In genomic region chr15:98753726-98754125, GRCh38 we compare ENCODE assay signal across 13 cellular contexts.
DNase-seq lines count a peak whose midpoint lies in the region; ATAC-seq and TF ChIP-seq lines count a peak whose summit lies in the region.
"Had no signal": no experiment of that assay in that cellular context is flagged by ENCODE, and none has a peak within 500 bp of the region (broad histone marks: within the 10 kb centered on the region; RNA-seq: fewer than 3 reads in every experiment).

No MANE protein-coding gene starts in this region.

- TF ChIP-seq POLR2A in adrenal gland (IDR thresholded peaks at IDR 0.05), result no peak

- ATAC-seq in sciatic nerve, result peak; percentile 47
- ATAC-seq: CD8-positive, alpha-beta T cell; T-cell had no signal

- peak overlapping the region in 2 of 4 donors; percentile 1 to 41 for H3K4me3 ChIP-seq in adrenal gland
- peak overlapping the region; percentile 64 for H3K4me3 ChIP-seq in fibroblast of the aortic adventitia (ENCODE audit: low read depth, low read length)

- intact Hi-C loops in adrenal gland (cut with DNase I), result no loop called here
- intact Hi-C loops in sciatic nerve (cut with DNase I), result no loop called here

- H3K27me3 ChIP-seq in adrenal gland, result no peaks in the 10 kb centered on the region

- H3K4me1 ChIP-seq in adrenal gland (replicated peaks in 1 of 2), result peaks cover 16 to 52% of the 10 kb centered on the region in 2 donors
- H3K4me1 ChIP-seq: prostate gland had no signal

- 4 to 22% (median 20%) methylated on average over 1 of the region's 1 CpG for WGBS in adrenal gland, 4 donors

- DNase-seq in COLO829 (ENCODE audit: low spot score) (peak; percentile 33), adrenal gland (no peak), fibroblast of the aortic adventitia (ENCODE audit: low read depth) (peak; percentile 39), sciatic nerve (ENCODE audit: low spot score) (no peak), NCI-H2227 (lab: John Stamatoyannopoulos, UW; ENCODE audit: unreplicated experiment) (no peak), NCI-H748 (lab: John Stamatoyannopoulos, UW; ENCODE audit: unreplicated experiment) (no peak), AG08396 (ENCODE audit: low spot score) (no peak), NCI-H128 (lab: John Stamatoyannopoulos, UW; ENCODE audit: unreplicated experiment) (no peak)
- DNase-seq: activated CD8-positive, alpha-beta memory T cell treated with anti-CD3 and anti-CD28 coated beads, Interleukin-2, amount 50 U/mL, for 4 hours; CD8-positive, alpha-beta T cell; NCI-H524; T-cell had no signal

- H3K36me3 ChIP-seq in adrenal gland (replicated peaks in 1 of 2), result no peaks in the 10 kb centered on the region
- H3K36me3 ChIP-seq: prostate gland had no signal

- TF ChIP-seq CTCF in adrenal gland (IDR thresholded peaks at IDR 0.05) (no peak), fibroblast of the aortic adventitia (IDR thresholded peaks at IDR 0.05; ENCODE audit: insufficient read depth, low read length) (no peak)

- H3K27ac ChIP-seq in adrenal gland, result peak overlapping the region in 4 of 5 donors; percentile 9 to 83 (median 72)

- no peaks in the 10 kb centered on the region for H3K9me3 ChIP-seq in adrenal gland (replicated peaks in 1 of 3)
- H3K9me3 ChIP-seq: prostate gland had no signal

Comparison
In these comparisons a context has a peak if more than half of its experiments do, and no peak if none do; other contexts are left out.
1. DNase-seq: peak in COLO829 (single experiment) and fibroblast of the aortic adventitia (single experiment); none in adrenal gland (0 of 7), sciatic nerve (single experiment), NCI-H2227 (single experiment), NCI-H748 (single experiment), AG08396 (single experiment) and NCI-H128 (single experiment).